In genomic region chr3:22450785-22451400, GRCh38 we compare ENCODE assay signal across 16 cellular contexts.
A peak's percentile ranks its signal among the peaks of the same experiment; 100 is the strongest.
DNase-seq lines count a peak whose midpoint lies in the region; ATAC-seq and TF ChIP-seq lines count a peak whose summit lies in the region.
"Had no signal": no experiment of that assay in that cellular context is flagged by ENCODE, and none has a peak within 500 bp of the region (broad histone marks: within the 10 kb centered on the region; RNA-seq: fewer than 3 reads in every experiment).

No MANE protein-coding gene starts in this region.

- peaks cover 10% of the 10 kb centered on the region for H3K4me1 Mint-ChIP-seq in nephron progenitor cell

- no peak overlapping the region for H3K4me3 Mint-ChIP-seq in nephron progenitor cell

- no peaks in the 10 kb centered on the region for H3K36me3 Mint-ChIP-seq in nephron progenitor cell (ENCODE audit: low read depth)

- ATAC-seq in HG02970 (IDR thresholded peaks at IDR 0.05; ENCODE audit: low FRiP score, unreplicated experiment), result no peak
- ATAC-seq: gastroesophageal sphincter, GM12878, K562 had no signal

- DNase-seq in GM04503 (ENCODE audit: low read depth) (peak; percentile 4), NCI-H446 (lab: John Stamatoyannopoulos, UW) (peak; percentile 30 to 43), cerebellar cortex (ENCODE audit: low spot score) (peak; percentile 56), nephron progenitor cell (no peak), putamen (ENCODE audit: low spot score) (no peak), SIG-M5 (lab: John Stamatoyannopoulos, UW) (no peak)
- DNase-seq: activated CD8-positive, alpha-beta memory T cell treated with anti-CD3 and anti-CD28 coated beads for 24 hours; activated effector memory CD4-positive, alpha-beta T cell treated with Interleukin-2 at 50 U/mL for 16 hours; DMS79 treated with DMSO at 0.1 percent for 48 hours; kidney; NCI-H187 treated with DMSO at 0.1 percent for 48 hours; NK-92 treated with Interleukin-12 subunit alpha and Interleukin-12 subunit beta, amount 100 ng/mL, for 24 hours had no signal

- peaks cover under 1% of the 10 kb centered on the region for H3K27me3 Mint-ChIP-seq in nephron progenitor cell (ENCODE audit: low read depth, poor library complexity)

- peaks cover 6% of the 10 kb centered on the region for H3K9me3 Mint-ChIP-seq in nephron progenitor cell

- TF ChIP-seq CTCF in nephron progenitor cell (IDR thresholded peaks at IDR 0.05), result no peak

- peak overlapping the region; percentile 44 for H3K27ac Mint-ChIP-seq in nephron progenitor cell

Comparison
In these comparisons a context has a peak if more than half of its experiments do, and no peak if none do; other contexts are left out.
1. DNase-seq: peak in GM04503 (single experiment), NCI-H446 (2 of 2) and cerebellar cortex (single experiment); none in nephron progenitor cell (single experiment), putamen (single experiment) and SIG-M5 (single experiment).